In the genomic region with DNA sequence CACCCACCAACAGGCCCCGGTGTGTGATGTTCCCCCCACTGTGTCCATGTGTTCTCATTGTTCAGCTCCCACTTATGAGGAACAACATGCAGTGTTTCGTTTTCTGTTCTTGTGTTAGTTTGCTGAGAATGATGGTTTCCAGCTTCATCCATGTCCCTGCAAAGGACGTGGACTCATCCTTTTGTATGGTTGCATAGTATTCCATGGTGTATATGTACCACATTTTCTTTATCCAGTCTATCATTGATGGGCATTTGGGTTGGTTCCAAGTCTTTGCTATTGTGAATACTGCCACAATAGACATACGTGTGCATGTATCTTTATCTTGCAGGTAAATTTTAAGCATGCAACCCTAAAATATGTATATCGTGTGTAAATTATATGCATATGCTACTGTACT, we compare ENCODE assay signal across 7 cellular contexts. TPM values are rescaled to one million over a fixed set of nuclear protein-coding genes. Genes with fewer than 3 reads are reported as not detected.
DNase-seq lines count a peak whose midpoint lies in the region; ATAC-seq and TF ChIP-seq lines count a peak whose summit lies in the region.
"Not testable (repeated sequence)": the region's sequence is repeated elsewhere in the genome, so short reads cannot be mapped to it uniquely, and the experiment has no call there.

No MANE protein-coding gene starts in this region.

- H3K9me3 Mint-ChIP-seq in T-helper 1 cell treated with Interleukin-12 subunit alpha and Interleukin-12 subunit beta and Interleukin-4 antibody, amounts not matched to agents 30 μg/mL and 1 μg/mL, for 36 hours; activated CD4-positive, alpha-beta memory T cell treated with anti-CD3 and anti-CD28 coated beads for 36 hours; activated T-helper 17 cell treated with anti-CD3 and anti-CD28 coated beads, Interleukin-2, amount 50 U/mL, for 72 hours; activated naive CD4-positive, alpha-beta T cell treated with anti-CD3 and anti-CD28 coated beads, Interleukin-2, amount 10 ng/mL, durations not matched to agents 7 days and 5 days; activated naive CD8-positive, alpha-beta T cell treated with anti-CD3 and anti-CD28 coated beads, Interleukin-2, amount 50 U/mL, for 24 hours; stimulated activated naive CD8-positive, alpha-beta T cell treated with anti-CD3 and anti-CD28 coated beads, Interleukin-15, Interleukin-2, amounts not matched to agents 100 ng/mL and 50 ng/mL, for 24 hours: not testable (repeated sequence)

- not testable (repeated sequence) for H3K4me3 ChIP-seq in HEK293 (ENCODE audit: low read depth, low read length)

- H3K9me3 ChIP-seq in HEK293 (ENCODE audit: control insufficient read depth, insufficient read depth, low read depth, low read length): not testable (repeated sequence)

- not testable (repeated sequence) for H3K27me3 Mint-ChIP-seq in T-helper 1 cell treated with Interleukin-12 subunit alpha and Interleukin-12 subunit beta and Interleukin-4 antibody, amounts not matched to agents 30 μg/mL and 1 μg/mL, for 36 hours (ENCODE audit: low read depth); activated CD4-positive, alpha-beta memory T cell treated with anti-CD3 and anti-CD28 coated beads for 36 hours; activated T-helper 17 cell treated with anti-CD3 and anti-CD28 coated beads, Interleukin-2, amount 50 U/mL, for 72 hours; activated naive CD4-positive, alpha-beta T cell treated with anti-CD3 and anti-CD28 coated beads, Interleukin-2, amount 10 ng/mL, durations not matched to agents 7 days and 5 days; activated naive CD8-positive, alpha-beta T cell treated with anti-CD3 and anti-CD28 coated beads, Interleukin-2, amount 50 U/mL, for 24 hours; stimulated activated naive CD8-positive, alpha-beta T cell treated with anti-CD3 and anti-CD28 coated beads, Interleukin-15, Interleukin-2, amounts not matched to agents 100 ng/mL and 50 ng/mL, for 24 hours

- ATAC-seq in activated T-helper 17 cell treated with anti-CD3 and anti-CD28 coated beads, Interleukin-2, amount 50 U/mL, for 72 hours (replicated peaks); activated naive CD8-positive, alpha-beta T cell treated with anti-CD3 and anti-CD28 coated beads, Interleukin-2, amount 50 U/mL, for 24 hours: not testable (repeated sequence)

- H3K4me1 ChIP-seq in HEK293 (ENCODE audit: control insufficient read depth, insufficient read depth, low read length): not testable (repeated sequence)

- not testable (repeated sequence) for DNase-seq in activated CD4-positive, alpha-beta memory T cell treated with anti-CD3 and anti-CD28 coated beads for 36 hours; activated naive CD4-positive, alpha-beta T cell treated with anti-CD3 and anti-CD28 coated beads, Interleukin-2, amount 10 ng/mL, durations not matched to agents 7 days and 5 days; activated naive CD8-positive, alpha-beta T cell treated with anti-CD3 and anti-CD28 coated beads, Interleukin-2, amount 50 U/mL, for 24 hours

- POLR2A ChIA-PET in HEK293 (lab: Yijun Ruan, JAX); activated CD4-positive, alpha-beta memory T cell treated with anti-CD3 and anti-CD28 coated beads for 36 hours (lab: Charles Lee): not testable (repeated sequence)

- H3K4me1 Mint-ChIP-seq in T-helper 1 cell treated with Interleukin-12 subunit alpha and Interleukin-12 subunit beta and Interleukin-4 antibody, amounts not matched to agents 30 μg/mL and 1 μg/mL, for 36 hours (ENCODE audit: low read depth): peaks cover 49% of the 10 kb centered on the region
- peaks cover 77% of the 10 kb centered on the region for H3K4me1 Mint-ChIP-seq in activated CD4-positive, alpha-beta memory T cell treated with anti-CD3 and anti-CD28 coated beads for 36 hours (ENCODE audit: low read depth)
- peaks cover 38% of the 10 kb centered on the region for H3K4me1 Mint-ChIP-seq in activated T-helper 17 cell treated with anti-CD3 and anti-CD28 coated beads, Interleukin-2, amount 50 U/mL, for 72 hours
- peaks cover 74% of the 10 kb centered on the region for H3K4me1 Mint-ChIP-seq in activated naive CD4-positive, alpha-beta T cell treated with anti-CD3 and anti-CD28 coated beads, Interleukin-2, amount 10 ng/mL, durations not matched to agents 7 days and 5 days
- H3K4me1 Mint-ChIP-seq in activated naive CD8-positive, alpha-beta T cell treated with anti-CD3 and anti-CD28 coated beads, Interleukin-2, amount 50 U/mL, for 24 hours: peaks cover 55% of the 10 kb centered on the region
- peaks cover 60% of the 10 kb centered on the region for H3K4me1 Mint-ChIP-seq in stimulated activated naive CD8-positive, alpha-beta T cell treated with anti-CD3 and anti-CD28 coated beads, Interleukin-15, Interleukin-2, amounts not matched to agents 100 ng/mL and 50 ng/mL, for 24 hours (ENCODE audit: low read depth)

- not testable (repeated sequence) for H3K27ac ChIP-seq in HEK293 (ENCODE audit: extremely low read depth, low read depth, low read length)

- CTCF ChIA-PET in HEK293 (lab: Yijun Ruan, JAX); activated CD4-positive, alpha-beta memory T cell treated with anti-CD3 and anti-CD28 coated beads for 36 hours (lab: Charles Lee): not testable (repeated sequence)
- CTCF ChIA-PET in activated naive CD4-positive, alpha-beta T cell treated with anti-CD3 and anti-CD28 coated beads, Interleukin-2, amount 10 ng/mL, durations not matched to agents 7 days and 5 days (lab: Charles Lee): interaction anchor here (1.4 kb wide), 1 partner anchor 10 kb away, joined by 3 read pairs; no protein-coding TSS in a partner anchor

- peak overlapping the region; percentile 14 for H3K27ac Mint-ChIP-seq in T-helper 1 cell treated with Interleukin-12 subunit alpha and Interleukin-12 subunit beta and Interleukin-4 antibody, amounts not matched to agents 30 μg/mL and 1 μg/mL, for 36 hours
- peak overlapping the region; percentile 76 for H3K27ac Mint-ChIP-seq in activated CD4-positive, alpha-beta memory T cell treated with anti-CD3 and anti-CD28 coated beads for 36 hours
- peak overlapping the region; percentile 90 for H3K27ac Mint-ChIP-seq in activated T-helper 17 cell treated with anti-CD3 and anti-CD28 coated beads, Interleukin-2, amount 50 U/mL, for 72 hours
- H3K27ac Mint-ChIP-seq in activated naive CD4-positive, alpha-beta T cell treated with anti-CD3 and anti-CD28 coated beads, Interleukin-2, amount 10 ng/mL, durations not matched to agents 7 days and 5 days: peak overlapping the region; percentile 16
- peak overlapping the region; percentile 75 for H3K27ac Mint-ChIP-seq in activated naive CD8-positive, alpha-beta T cell treated with anti-CD3 and anti-CD28 coated beads, Interleukin-2, amount 50 U/mL, for 24 hours
- peak overlapping the region; percentile 58 for H3K27ac Mint-ChIP-seq in stimulated activated naive CD8-positive, alpha-beta T cell treated with anti-CD3 and anti-CD28 coated beads, Interleukin-15, Interleukin-2, amounts not matched to agents 100 ng/mL and 50 ng/mL, for 24 hours

- TF ChIP-seq CTCF in HEK293 (tag by site-specific recombination; IDR thresholded peaks at IDR 0.05): not testable (repeated sequence)

- intact Hi-C loops in activated CD4-positive, alpha-beta memory T cell treated with anti-CD3 and anti-CD28 coated beads for 36 hours (cut with micrococcal nuclease): loop anchor here (1.0 to 5.0 kb wide), 3 partner anchors 54 to 622 kb away; no protein-coding TSS in a partner anchor

- not testable (repeated sequence) for H3K36me3 ChIP-seq in HEK293 (ENCODE audit: control insufficient read depth in 2 of 2, insufficient read depth in 1 of 2, low read length in 2 of 2)

- not testable (repeated sequence) for H3K4me3 Mint-ChIP-seq in T-helper 1 cell treated with Interleukin-12 subunit alpha and Interleukin-12 subunit beta and Interleukin-4 antibody, amounts not matched to agents 30 μg/mL and 1 μg/mL, for 36 hours; activated CD4-positive, alpha-beta memory T cell treated with anti-CD3 and anti-CD28 coated beads for 36 hours; activated naive CD4-positive, alpha-beta T cell treated with anti-CD3 and anti-CD28 coated beads, Interleukin-2, amount 10 ng/mL, durations not matched to agents 7 days and 5 days; activated naive CD8-positive, alpha-beta T cell treated with anti-CD3 and anti-CD28 coated beads, Interleukin-2, amount 50 U/mL, for 24 hours; stimulated activated naive CD8-positive, alpha-beta T cell treated with anti-CD3 and anti-CD28 coated beads, Interleukin-15, Interleukin-2, amounts not matched to agents 100 ng/mL and 50 ng/mL, for 24 hours
- peak overlapping the region; percentile 58 for H3K4me3 Mint-ChIP-seq in activated T-helper 17 cell treated with anti-CD3 and anti-CD28 coated beads, Interleukin-2, amount 50 U/mL, for 72 hours

- peaks cover 14% of the 10 kb centered on the region for H3K36me3 Mint-ChIP-seq in T-helper 1 cell treated with Interleukin-12 subunit alpha and Interleukin-12 subunit beta and Interleukin-4 antibody, amounts not matched to agents 30 μg/mL and 1 μg/mL, for 36 hours (ENCODE audit: low read depth)
- H3K36me3 Mint-ChIP-seq in activated CD4-positive, alpha-beta memory T cell treated with anti-CD3 and anti-CD28 coated beads for 36 hours: peaks cover 16% of the 10 kb centered on the region
- peaks cover 20% of the 10 kb centered on the region for H3K36me3 Mint-ChIP-seq in activated T-helper 17 cell treated with anti-CD3 and anti-CD28 coated beads, Interleukin-2, amount 50 U/mL, for 72 hours (ENCODE audit: low read depth)
- not testable (repeated sequence) for H3K36me3 Mint-ChIP-seq in activated naive CD4-positive, alpha-beta T cell treated with anti-CD3 and anti-CD28 coated beads, Interleukin-2, amount 10 ng/mL, durations not matched to agents 7 days and 5 days; activated naive CD8-positive, alpha-beta T cell treated with anti-CD3 and anti-CD28 coated beads, Interleukin-2, amount 50 U/mL, for 24 hours (ENCODE audit: low read depth); stimulated activated naive CD8-positive, alpha-beta T cell treated with anti-CD3 and anti-CD28 coated beads, Interleukin-15, Interleukin-2, amounts not matched to agents 100 ng/mL and 50 ng/mL, for 24 hours (ENCODE audit: low read depth)

TF ChIP-seq in HEK293, 187 proteins besides CTCF, POLR2A, EP300 and RAD21:
- peak; percentile 88 for TF ChIP-seq ZNF146 (tag by site-specific recombination; IDR thresholded peaks at IDR 0.05)

RNA-seq across cellular contexts. Expression of gene TSHZ2, which starts 52.5 kb away (rescaled TPM):
- 10 to 100 TPM; 28.9 to 36.0 TPM for total RNA-seq in activated CD4-positive, alpha-beta memory T cell treated with anti-CD3 and anti-CD28 coated beads for 36 hours
- total RNA-seq in activated T-helper 17 cell treated with anti-CD3 and anti-CD28 coated beads, Interleukin-2, amount 50 U/mL, for 72 hours: 10 to 100 TPM; 29.8 to 58.2 TPM

Comparison
In these comparisons a context has a peak if more than half of its experiments do, and no peak if none do; other contexts are left out.
1. H3K27ac Mint-ChIP-seq: peak in every context shown above with its lines; median percentile 90 in activated T-helper 17 cell treated with anti-CD3 and anti-CD28 coated beads, Interleukin-2, amount 50 U/mL, for 72 hours; 76 in activated CD4-positive, alpha-beta memory T cell treated with anti-CD3 and anti-CD28 coated beads for 36 hours; 75 in activated naive CD8-positive, alpha-beta T cell treated with anti-CD3 and anti-CD28 coated beads, Interleukin-2, amount 50 U/mL, for 24 hours; 58 in stimulated activated naive CD8-positive, alpha-beta T cell treated with anti-CD3 and anti-CD28 coated beads, Interleukin-15, Interleukin-2, amounts not matched to agents 100 ng/mL and 50 ng/mL, for 24 hours; 16 in activated naive CD4-positive, alpha-beta T cell treated with anti-CD3 and anti-CD28 coated beads, Interleukin-2, amount 10 ng/mL, durations not matched to agents 7 days and 5 days; 14 in T-helper 1 cell treated with Interleukin-12 subunit alpha and Interleukin-12 subunit beta and Interleukin-4 antibody, amounts not matched to agents 30 μg/mL and 1 μg/mL, for 36 hours.